Comparison of ENCODE assay signal across 14 cellular contexts in the genomic region with DNA sequence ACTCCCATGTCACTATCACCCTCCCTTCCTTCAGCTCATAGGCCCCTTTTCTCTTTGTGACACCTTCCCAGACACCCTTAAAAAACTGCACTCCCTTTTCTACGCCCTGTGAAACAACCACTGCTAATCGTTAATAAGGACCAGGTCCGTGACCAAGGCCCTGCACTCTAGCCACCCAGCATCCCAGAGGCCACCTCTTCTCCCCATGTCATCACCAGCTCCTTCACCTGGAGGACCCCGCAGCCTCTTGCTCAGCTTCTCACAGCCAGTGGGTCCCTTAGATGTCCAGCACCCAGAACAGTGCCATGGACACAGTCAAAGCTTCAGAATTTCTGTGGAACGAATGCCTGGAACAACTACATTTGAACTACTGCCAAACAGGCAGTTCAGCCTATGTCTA. TPM values are rescaled to one million over a fixed set of nuclear protein-coding genes. Genes with fewer than 3 reads are reported as not detected.
DNase-seq lines count a peak whose midpoint lies in the region; TF ChIP-seq lines count a peak whose summit lies in the region.
"Had no signal": no experiment of that assay in that cellular context is flagged by ENCODE, and none has a peak within 500 bp of the region (broad histone marks: within the 10 kb centered on the region; RNA-seq: fewer than 3 reads in every experiment).

No MANE protein-coding gene starts in this region.

- H3K9ac ChIP-seq in Loucy (ENCODE audit: low read depth, low read length, poor library complexity, severe bottlenecking) = peak overlapping the region; percentile 81

- H3K9me3 ChIP-seq in Loucy (ENCODE audit: insufficient read depth, low read depth, low read length) = no peaks in the 10 kb centered on the region
- no peaks in the 10 kb centered on the region for H3K9me3 ChIP-seq in ectodermal cell (ENCODE audit: control insufficient read depth, low read length)
- no peaks in the 10 kb centered on the region for H3K9me3 ChIP-seq in mesodermal cell (ENCODE audit: control insufficient read depth, low read length)
- H3K9me3 ChIP-seq in suprapubic skin = no peaks in the 10 kb centered on the region

- H3K9me2 ChIP-seq in Loucy (replicated peaks; ENCODE audit: low read depth, low read length) = no peaks in the 10 kb centered on the region

- no peak overlapping the region for H2AFZ ChIP-seq in Loucy (ENCODE audit: low read length)

- TF ChIP-seq CTCF in Loucy (conservative IDR thresholded peaks at IDR 0.05; ENCODE audit: low read length) (no peak), suprapubic skin (IDR thresholded peaks at IDR 0.05) (no peak)

- peak in 1 of 2 donors; percentile 60 for DNase-seq in suprapubic skin (ENCODE audit: low spot score in 2 of 2)
- DNase-seq in NCI-H1092 (lab: John Stamatoyannopoulos, UW) = no peak
- no peak for DNase-seq in stimulated activated naive CD4-positive, alpha-beta T cell treated with Interleukin-2 at 50 U/mL for 16 hours (lab: John Stamatoyannopoulos, UW)
- DNase-seq in NK-92 (lab: John Stamatoyannopoulos, UW; ENCODE audit: unreplicated experiment) = no peak
- DNase-seq: activated CD4-positive, alpha-beta T cell treated with anti-CD3 and anti-CD28 coated beads, Interleukin-2, amount 10 ng/mL, durations not matched to agents 7 days and 5 days; activated naive CD8-positive, alpha-beta T cell treated with anti-CD3 and anti-CD28 coated beads, Interleukin-2, amount 50 U/mL, for 24 hours; activated T-cell treated with anti-CD3 and anti-CD28 coated beads, Interleukin-2, amount 50 U/mL, for 48 hours; CD4-positive, alpha-beta memory T cell; NCI-H146; NCI-H526 treated with DMSO at 0.1 percent for 48 hours; stimulated activated CD4-positive, alpha-beta T cell treated with anti-CD3 and anti-CD28 coated beads, Interleukin-2, amount 100 ng/mL, for 24 hours had no signal

- H3K4me1 ChIP-seq in Loucy (ENCODE audit: insufficient read depth, low read length, poor library complexity, severe bottlenecking) (peaks cover 72% of the 10 kb centered on the region), ectodermal cell (ENCODE audit: control insufficient read depth, insufficient read depth, low read length) (peaks cover 25% of the 10 kb centered on the region), mesodermal cell (ENCODE audit: control insufficient read depth, insufficient read depth, low read length, poor library complexity, severe bottlenecking) (peaks cover 35% of the 10 kb centered on the region), suprapubic skin (peaks cover 56% of the 10 kb centered on the region)

- 86 to 89% methylated on average over 5 of the region's 5 CpGs for WGBS in ectodermal cell, 2 experiments
- WGBS in mesodermal cell (ENCODE audit: insufficient coverage in 2 of 2), 2 experiments = 88 to 93% methylated on average over 4 to 5 of the region's 5 CpGs
- WGBS in suprapubic skin = 59% methylated on average over 5 of the region's 5 CpGs

- H3K4me3 ChIP-seq in Loucy (ENCODE audit: low read length, poor library complexity, severe bottlenecking) = peak overlapping the region; percentile 80
- H3K4me3 ChIP-seq in ectodermal cell (ENCODE audit: insufficient read depth, low read depth, low read length) = peak overlapping the region; percentile 2
- peak overlapping the region; percentile 91 for H3K4me3 ChIP-seq in mesodermal cell (ENCODE audit: extremely low read depth, insufficient read depth, low read length, poor library complexity, severe bottlenecking)
- peak overlapping the region; percentile 91 for H3K4me3 ChIP-seq in suprapubic skin

- H3F3A ChIP-seq in Loucy (ENCODE audit: low read depth) = no peaks in the 10 kb centered on the region

- TF ChIP-seq EP300 in suprapubic skin (IDR thresholded peaks at IDR 0.05) = no peak

- H3K79me2 ChIP-seq in Loucy (ENCODE audit: insufficient read depth, low read length) = peaks cover 67% of the 10 kb centered on the region

- H3K27me3 ChIP-seq in Loucy (ENCODE audit: insufficient read depth, low read length, poor library complexity, severe bottlenecking) (no peaks in the 10 kb centered on the region), ectodermal cell (ENCODE audit: control insufficient read depth, insufficient read depth, low read length, poor library complexity, severe bottlenecking) (peaks cover 24% of the 10 kb centered on the region), suprapubic skin (no peaks in the 10 kb centered on the region)

- no peaks in the 10 kb centered on the region for H3K36me3 ChIP-seq in Loucy (ENCODE audit: insufficient read depth, low read length)
- H3K36me3 ChIP-seq in ectodermal cell (ENCODE audit: control insufficient read depth, insufficient read depth, low read length) = no peaks in the 10 kb centered on the region
- no peaks in the 10 kb centered on the region for H3K36me3 ChIP-seq in mesodermal cell (ENCODE audit: control insufficient read depth, insufficient read depth, low read length)
- H3K36me3 ChIP-seq in suprapubic skin = no peaks in the 10 kb centered on the region

- TF ChIP-seq POLR2A in suprapubic skin (IDR thresholded peaks at IDR 0.05) = no peak

- peak overlapping the region; percentile 99 for H3K4me2 ChIP-seq in Loucy (ENCODE audit: low read depth, low read length, poor library complexity, severe bottlenecking)

- no peak overlapping the region for H3K27ac ChIP-seq in ectodermal cell (ENCODE audit: insufficient read depth, low read depth, low read length, poor library complexity, severe bottlenecking)
- H3K27ac ChIP-seq in mesodermal cell (ENCODE audit: low read depth, low read length, severe bottlenecking) = no peak overlapping the region
- H3K27ac ChIP-seq in suprapubic skin = no peak overlapping the region

- H4K20me1 ChIP-seq in Loucy (ENCODE audit: insufficient read depth, low read length, poor library complexity, severe bottlenecking) = peaks cover 50% of the 10 kb centered on the region

RNA-seq across cellular contexts. Expression of gene PARD3, which starts 2.3 kb away (rescaled TPM):
- polyA plus RNA-seq in ectodermal cell (2013, experiment 1 of 4) = 44.0 TPM
- polyA plus RNA-seq in ectodermal cell (2013, experiment 2 of 4) = 47.7 TPM
- polyA plus RNA-seq in ectodermal cell (2013, experiment 3 of 4) = 32.8 TPM
- 38.9 TPM for polyA plus RNA-seq in ectodermal cell (2013, experiment 4 of 4)
- polyA plus RNA-seq in mesodermal cell (2013, experiment 1 of 2) = 40.8 TPM
- 43.7 TPM for polyA plus RNA-seq in mesodermal cell (2013, experiment 2 of 2)
- total RNA-seq in suprapubic skin = 100 to 1,000 TPM; 115 to 226 (median 141) TPM

Comparison
In these comparisons a context has a peak if more than half of its experiments do, and no peak if none do; other contexts are left out.
1. H3K4me3 ChIP-seq: peak in every context shown above with its lines; median percentile 91 in mesodermal cell; 91 in suprapubic skin; 80 in Loucy; 2 in ectodermal cell.